Comparison of ENCODE assay signal across 8 cellular contexts in genomic region chr2:237967463-237967871, GRCh38. TPM values are rescaled to one million over a fixed set of nuclear protein-coding genes. Genes with fewer than 3 reads are reported as not detected.
DNase-seq lines count a peak whose midpoint lies in the region; ATAC-seq and TF ChIP-seq lines count a peak whose summit lies in the region.

No MANE protein-coding gene starts in this region.

- H3K9me3 ChIP-seq in SJCRH30 (replicated peaks) (no peaks in the 10 kb centered on the region), transverse colon (peaks cover 4 to 5% of the 10 kb centered on the region in 2 donors)

- 2% methylated on average over 30 of the region's 30 CpGs; no CpG with 5 or more reads in 1 of the 2 donors for WGBS in transverse colon (ENCODE audit: low coverage in 1 of 2), 2 donors

- no peaks in the 10 kb centered on the region for H3K36me3 ChIP-seq in SJCRH30
- H3K36me3 ChIP-seq in transverse colon = no peaks in the 10 kb centered on the region

- DNase-seq in activated CD4-positive, CD25-positive, alpha-beta regulatory T cell treated with anti-CD3 and anti-CD28 coated beads, Interleukin-2, amount 50 U/mL, for 72 hours = peak; percentile 43
- no peak for DNase-seq in activated CD4-positive, CD25-positive, alpha-beta regulatory T cell (lab: John Stamatoyannopoulos, UW)
- DNase-seq in SJCRH30 (peak in 1 of 2 experiments; percentile 19), dorsolateral prefrontal cortex (peak in 3 of 10 donors; percentile 17 to 55 (median 28)), memory B cell (ENCODE audit: low spot score in 2 of 2) (peak in 1 of 2 donors; percentile 22), transverse colon (peak; percentile 27), GDM1 (lab: John Stamatoyannopoulos, UW) (no peak)

- H3K36me3 Mint-ChIP-seq in memory B cell = no peaks in the 10 kb centered on the region

- H3K4me3 Mint-ChIP-seq in memory B cell = peak overlapping the region; percentile 76

- ATAC-seq in memory B cell (ENCODE audit: low read depth) (no peak), GM18505 (IDR thresholded peaks at IDR 0.05; ENCODE audit: unreplicated experiment) (no peak)

- in situ Hi-C loops in transverse colon (cut with MboI; ENCODE audit: low pct_ligation_motif_present in 1 of 4, low pct_unique_long_range_greater_than_20kb in 1 of 4, low sequenced_read_pairs in 3 of 4) = no loop called here

- H3K27ac Mint-ChIP-seq in memory B cell = peak overlapping the region; percentile 64

- H3K27me3 ChIP-seq in SJCRH30 (no peaks in the 10 kb centered on the region), dorsolateral prefrontal cortex (no peaks in the 10 kb centered on the region), transverse colon (no peaks in the 10 kb centered on the region)

- H3K4me1 ChIP-seq in SJCRH30 = peaks cover 4% of the 10 kb centered on the region; the same call in 1 of the 2 replicates
- H3K4me1 ChIP-seq in transverse colon = peaks cover 14 to 27% (median 24%) of the 10 kb centered on the region in 4 donors

- TF ChIP-seq POLR2A in transverse colon (IDR thresholded peaks at IDR 0.05) = no peak
- TF ChIP-seq POLR2A in GM18505 (IDR thresholded peaks at IDR 0.05; ENCODE audit: borderline replicate concordance, extremely low read depth, insufficient read depth, insufficient read length) = no peak

- no peak for TF ChIP-seq EP300 in transverse colon (IDR thresholded peaks at IDR 0.05; ENCODE audit: low read depth)

- no peak overlapping the region for H3K27ac ChIP-seq in SJCRH30
- H3K27ac ChIP-seq in dorsolateral prefrontal cortex = peak overlapping the region in 45 of 59 donors; percentile 6 to 82 (median 63)
- H3K27ac ChIP-seq in transverse colon = peak overlapping the region; percentile 68 to 86 (median 70)

- H3K4me3 ChIP-seq in SJCRH30 = peak overlapping the region; percentile 60
- peak overlapping the region; percentile 50 to 96 (median 77) for H3K4me3 ChIP-seq in dorsolateral prefrontal cortex
- peak overlapping the region; percentile 51 to 72 (median 64) for H3K4me3 ChIP-seq in transverse colon

- intact Hi-C loops in dorsolateral prefrontal cortex (cut with DNase I) (loop anchor here (1.0 to 10.0 kb wide), 9 partner anchors 45 to 297 kb away; partner anchors contain the start of genes ILKAP (in 1 of the 2) and SCLY (in 1 of the 2)), transverse colon (cut with DNase I; ENCODE audit: low total_unique reads) (loop anchor here (2.0 kb wide), 1 partner anchor 109 kb away; the partner anchor contains the start of gene RAMP1)

- TF ChIP-seq CTCF in dorsolateral prefrontal cortex (IDR thresholded peaks at IDR 0.05 in 54 of 56, conservative IDR thresholded peaks at IDR 0.05 in 2 of 56; ENCODE audit: low read depth in 1 of 56, partially characterized antibody in 56 of 56) = no peak
- no peak for TF ChIP-seq CTCF in transverse colon (IDR thresholded peaks at IDR 0.05)

- H3K4me1 Mint-ChIP-seq in memory B cell = peaks cover 22% of the 10 kb centered on the region

- H3K9me3 Mint-ChIP-seq in memory B cell = peaks cover 3% of the 10 kb centered on the region

- no peaks in the 10 kb centered on the region for H3K27me3 Mint-ChIP-seq in memory B cell

RNA-seq across cellular contexts. Expression of gene UBE2F, which starts 0.7 kb away (rescaled TPM):
- total RNA-seq in SJCRH30 (2014; rRNA removed; shearing (Covaris generic)) = 46.4 and 50.5 TPM in 2 replicates
- total RNA-seq in dorsolateral prefrontal cortex (10 to 100 TPM; 30.6 to 63.0 (median 47.0) TPM), transverse colon (10 to 100 TPM; 66.8 to 79.4 (median 70.5) TPM)

Comparison
In these comparisons a context has a peak if more than half of its experiments do, and no peak if none do; other contexts are left out.
1. DNase-seq: peak in activated CD4-positive, CD25-positive, alpha-beta regulatory T cell treated with anti-CD3 and anti-CD28 coated beads, Interleukin-2, amount 50 U/mL, for 72 hours (single experiment) and transverse colon (single experiment); none in activated CD4-positive, CD25-positive, alpha-beta regulatory T cell (0 of 4) and GDM1 (single experiment).
2. Peak in every context shown above with its lines, with median percentiles within 50 percentile points of each other: H3K4me3 ChIP-seq.